In the genomic region with DNA sequence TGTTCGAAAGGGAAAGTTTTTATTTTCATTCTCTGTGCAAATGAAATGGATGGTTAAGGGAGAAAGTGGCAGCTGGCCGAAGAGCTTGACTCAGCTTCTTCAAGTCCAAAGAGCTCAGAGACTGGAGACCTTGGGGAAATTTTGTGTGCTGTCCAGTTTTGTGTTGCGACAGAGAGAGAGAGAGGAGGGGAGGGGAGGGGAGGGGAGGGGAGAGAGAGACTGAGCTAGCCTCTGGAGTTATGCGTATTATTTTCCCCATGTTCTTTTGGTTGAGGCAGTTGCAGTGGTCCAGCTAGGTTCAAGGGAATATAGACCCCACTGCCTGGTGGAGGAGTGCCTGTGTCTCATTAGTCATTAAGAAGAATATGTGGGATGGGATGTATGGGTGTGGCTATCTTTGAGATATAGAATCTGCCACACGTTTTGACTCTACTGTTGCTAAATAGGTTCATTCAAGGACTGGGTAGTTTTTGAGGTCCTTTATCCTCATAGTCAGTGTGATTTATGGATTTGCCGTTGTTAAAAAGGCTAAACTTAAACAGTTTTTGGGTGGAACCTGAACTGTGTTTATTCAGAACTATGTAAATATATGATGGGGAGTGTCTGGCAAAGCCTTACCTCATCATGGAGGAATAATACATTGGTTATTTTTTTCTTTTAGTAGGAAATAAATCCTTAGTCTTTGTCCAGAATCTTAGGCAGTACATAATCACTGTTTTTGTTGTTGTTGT, we compare ENCODE assay signal across 12 cellular contexts.
DNase-seq lines count a peak whose midpoint lies in the region; ATAC-seq, FAIRE-seq and TF ChIP-seq lines count a peak whose summit lies in the region.
"Had no signal": no experiment of that assay in that cellular context is flagged by ENCODE, and none has a peak within 500 bp of the region (broad histone marks: within the 10 kb centered on the region; RNA-seq: fewer than 3 reads in every experiment).

No MANE protein-coding gene starts in this region.

- TF ChIP-seq POLR2A in body of pancreas (IDR thresholded peaks at IDR 0.05): no peak

- H3K4me3 ChIP-seq in body of pancreas (no peak overlapping the region), skeletal muscle cell (ENCODE audit: low read depth, low read length) (no peak overlapping the region), BE2C (ENCODE audit: low read depth, low read length) (no peak overlapping the region)

- H3K27ac ChIP-seq in body of pancreas: no peak overlapping the region

- ATAC-seq in body of pancreas (peak; percentile 73), HG03442 (IDR thresholded peaks at IDR 0.05; ENCODE audit: unreplicated experiment) (no peak), GM19035 (IDR thresholded peaks at IDR 0.05; ENCODE audit: unreplicated experiment) (no peak)
- ATAC-seq: stimulated activated naive CD8-positive, alpha-beta T cell treated with anti-CD3 and anti-CD28 coated beads, Interleukin-15, amount 100 ng/mL, for 72 hours had no signal

- intact Hi-C loops in body of pancreas (cut with DNase I): no loop called here

- DNase-seq in GM04504 (ENCODE audit: low read depth) (peak; percentile 30), body of pancreas (peak; percentile 38 to 72 (median 64)), iris pigment epithelial cell (ENCODE audit: low read depth) (peak; percentile 61), skeletal muscle cell (ENCODE audit: low read depth) (peak; percentile 69), RCC 7860 (ENCODE audit: low spot score) (no peak), BE2C (no peak)
- DNase-seq: activated CD4-positive, alpha-beta T cell treated with anti-CD3 and anti-CD28 coated beads for 48 hours; NCI-H446 treated with DMSO at 0.1 percent for 48 hours; stimulated activated CD4-positive, alpha-beta T cell treated with anti-CD3 and anti-CD28 coated beads, Interleukin-15, amount 100 ng/mL, for 24 hours; stimulated activated naive CD8-positive, alpha-beta T cell treated with anti-CD3 and anti-CD28 coated beads, Interleukin-15, amount 100 ng/mL, for 72 hours had no signal

- H3K27me3 ChIP-seq in body of pancreas (no peaks in the 10 kb centered on the region), BE2C (no peaks in the 10 kb centered on the region)

- WGBS in body of pancreas, 2 donors: 45 to 47% methylated on average over 6 of the region's 6 CpGs

- no peak for FAIRE-seq in RCC 7860 (lab: Jason Lieb, UNC)

- H3K9me3 ChIP-seq in body of pancreas (no peaks in the 10 kb centered on the region), BE2C (no peaks in the 10 kb centered on the region)

- TF ChIP-seq CTCF in body of pancreas (IDR thresholded peaks at IDR 0.05) (no peak), BE2C (IDR thresholded peaks at IDR 0.05; ENCODE audit: low read depth, low read length) (no peak)

- H3K4me1 ChIP-seq in body of pancreas (peaks cover 10% of the 10 kb centered on the region), BE2C (peaks cover 17% of the 10 kb centered on the region)

- H3K36me3 ChIP-seq in body of pancreas (replicated peaks in 1 of 2; ENCODE audit: insufficient read depth in 1 of 2, low read depth in 2 of 2): no peaks in the 10 kb centered on the region
- H3K36me3 ChIP-seq in BE2C: no peaks in the 10 kb centered on the region

Comparison
In these comparisons a context has a peak if more than half of its experiments do, and no peak if none do; other contexts are left out.
1. DNase-seq: peak in GM04504 (single experiment), body of pancreas (4 of 4), iris pigment epithelial cell (single experiment) and skeletal muscle cell (single experiment); none in RCC 7860 (single experiment) and BE2C (single experiment).